1 cellular context compared by ENCODE assay signal in the genomic region with DNA sequence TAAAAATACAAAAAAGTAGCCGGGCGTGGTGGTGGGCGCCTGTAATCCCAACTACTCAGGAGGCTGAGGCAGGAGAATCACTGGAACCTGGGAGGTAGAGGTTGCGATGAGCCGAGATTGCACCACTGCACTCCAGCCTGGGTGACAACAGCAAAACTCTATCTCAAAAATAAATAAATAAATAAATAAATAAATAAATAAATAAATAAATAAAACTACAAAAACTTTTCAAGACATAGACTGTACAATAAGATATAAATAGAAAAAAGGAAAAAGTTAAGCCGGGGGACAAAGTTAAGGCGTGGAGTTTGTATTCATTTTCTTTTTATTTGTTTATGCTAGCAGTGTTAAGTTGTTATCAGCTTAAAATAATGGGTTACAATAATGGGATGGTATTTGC. TPM values are rescaled to one million over a fixed set of nuclear protein-coding genes. Genes with fewer than 3 reads are reported as not detected.
"Had no signal": no experiment of that assay in that cellular context is flagged by ENCODE, and none has a peak within 500 bp of the region (broad histone marks: within the 10 kb centered on the region; RNA-seq: fewer than 3 reads in every experiment).

No MANE protein-coding gene starts in this region.

RNA-seq across cellular contexts. Expression of gene GSDME, which starts 21.7 kb away (rescaled TPM):
- total RNA-seq: HT-29 had no signal
